ENCODE assay signal across 11 cellular contexts in the genomic region with DNA sequence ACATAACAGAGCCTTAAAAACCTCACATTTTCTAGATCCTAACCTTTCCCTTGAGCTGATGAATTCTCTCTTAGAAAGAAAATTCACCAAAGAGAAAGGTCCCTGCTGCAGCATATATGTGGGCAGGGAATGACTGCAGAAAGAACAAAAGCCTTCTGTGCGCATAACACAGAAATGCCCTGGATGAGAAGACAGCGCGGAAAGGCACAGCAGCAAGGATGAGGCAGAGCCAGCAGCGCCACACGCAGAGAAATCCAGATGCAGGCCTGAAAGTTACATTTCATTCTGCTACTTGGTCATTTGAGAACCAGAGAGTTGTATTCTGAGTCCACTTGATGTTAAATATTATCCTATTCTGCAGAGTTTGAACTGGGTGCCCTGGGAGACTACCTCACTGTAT.
"Had no signal": no experiment of that assay in that cellular context is flagged by ENCODE, and none has a peak within 500 bp of the region (broad histone marks: within the 10 kb centered on the region; RNA-seq: fewer than 3 reads in every experiment).

No MANE protein-coding gene starts in this region.

- DNase-seq: activated B cell treated with CpG ODN at 0.5 μM for 24 hours; activated CD4-positive, alpha-beta T cell treated with anti-CD3 and anti-CD28 coated beads, Interleukin-2, amount 10 ng/mL, durations not matched to agents 24 days and 14 days; activated naive CD4-positive, alpha-beta T cell treated with anti-CD3 and anti-CD28 coated beads for 36 hours; heart left ventricle; kidney; left ventricle myocardium superior; psoas muscle; stimulated activated CD4-positive, alpha-beta T cell treated with anti-CD3 and anti-CD28 coated beads, Interleukin-4, amount 100 ng/mL, for 1 hour; stimulated activated CD8-positive, alpha-beta memory T cell treated with anti-CD3 and anti-CD28 coated beads, Interleukin-4, amount 100 ng/mL, for 48 hours; T-helper 2 cell; thyroid gland had no signal
